In genomic region chr22:30321461-30321860, GRCh38 we compare ENCODE assay signal across 21 cellular contexts. TPM values are rescaled to one million over a fixed set of nuclear protein-coding genes. Genes with fewer than 3 reads are reported as not detected.
A peak's percentile ranks its signal among the peaks of the same experiment; 100 is the strongest.
DNase-seq lines count a peak whose midpoint lies in the region; ATAC-seq and TF ChIP-seq lines count a peak whose summit lies in the region.
"Had no signal": no experiment of that assay in that cellular context is flagged by ENCODE, and none has a peak within 500 bp of the region (broad histone marks: within the 10 kb centered on the region; RNA-seq: fewer than 3 reads in every experiment).

No MANE protein-coding gene starts in this region.

- H3K4me3 ChIP-seq in breast epithelium (no peak overlapping the region), coronary artery (no peak overlapping the region), osteoblast (ENCODE audit: insufficient read depth, low read length) (no peak overlapping the region), upper lobe of right lung (no peak overlapping the region)
- H3K4me3 ChIP-seq: gastroesophageal sphincter, SJSA1 had no signal

- H3K79me2 ChIP-seq in osteoblast (ENCODE audit: insufficient read depth, low read length) = peaks cover 97% of the 10 kb centered on the region

- intact Hi-C loops in breast epithelium (cut with DNase I; ENCODE audit: low total_unique reads) (loop anchor here (1.0 kb wide), 1 partner anchor 32 kb away; the partner anchor contains the start of gene CASTOR1), MCF 10A (cut with micrococcal nuclease) (no loop called here), upper lobe of right lung (cut with DNase I) (no loop called here)

- DNase-seq in breast epithelium (ENCODE audit: low spot score in 2 of 2) (no peak), MCF 10A (ENCODE audit: unreplicated experiment) (no peak), coronary artery (ENCODE audit: low spot score) (no peak), osteoblast (ENCODE audit: insufficient read length, low spot score, missing footprints) (peak; percentile 3), upper lobe of right lung (no peak), glomerular visceral epithelial cell (ENCODE audit: extremely low spot score) (no peak), NCI-H2171 (lab: John Stamatoyannopoulos, UW) (no peak)
- DNase-seq: ACHN; activated CD4-positive, CD25-positive, alpha-beta regulatory T cell; activated CD8-positive, alpha-beta memory T cell treated with anti-CD3 and anti-CD28 coated beads, Interleukin-2, amount 10 ng/mL, durations not matched to agents 7 days and 5 days; activated effector memory CD4-positive, alpha-beta T cell treated with anti-CD3 and anti-CD28 coated beads, Interleukin-2, amount 50 U/mL, for 16 hours; cortex of kidney; DMS79; Karpas-422; NCI-H748 treated with DMSO at 0.1 percent for 48 hours; stimulated activated CD8-positive, alpha-beta memory T cell treated with anti-CD3 and anti-CD28 coated beads, Interleukin-4, amount 100 ng/mL, for 48 hours had no signal

- no peak overlapping the region for H3K27ac Mint-ChIP-seq in MCF 10A (ENCODE audit: low read depth, unreplicated experiment)
- H3K27ac Mint-ChIP-seq: activated CD8-positive, alpha-beta memory T cell treated with anti-CD3 and anti-CD28 coated beads, Interleukin-2, amount 10 ng/mL, durations not matched to agents 7 days and 5 days; T-helper 2 cell treated with Interferon-gamma antibody and Interleukin-4, amounts not matched to agents 5 μg/mL and 100 μg/mL, for 36 hours had no signal

- POLR2A ChIA-PET in MCF 10A (lab: Yijun Ruan, JAX) = interaction anchor here (0.7 to 1.7 kb wide), 2 partner anchors 32 to 63 kb away, joined by 3 read pairs; partner anchors contain the start of gene CASTOR1

- no peak overlapping the region for H3K4me2 ChIP-seq in osteoblast (ENCODE audit: insufficient read depth, low read length)

- ATAC-seq in upper lobe of right lung (no peak), GM18909 (IDR thresholded peaks at IDR 0.05; ENCODE audit: poor library complexity, unreplicated experiment) (no peak)
- ATAC-seq: activated CD8-positive, alpha-beta memory T cell treated with anti-CD3 and anti-CD28 coated beads, Interleukin-2, amount 10 ng/mL, durations not matched to agents 7 days and 5 days; gastroesophageal sphincter had no signal

- H3K36me3 Mint-ChIP-seq in MCF 10A (ENCODE audit: insufficient read depth, unreplicated experiment) = peaks cover 4% of the 10 kb centered on the region

- H3K36me3 ChIP-seq in breast epithelium (no peaks in the 10 kb centered on the region), osteoblast (ENCODE audit: insufficient read depth, low read length) (peaks cover 19% of the 10 kb centered on the region), upper lobe of right lung (peaks cover 14% of the 10 kb centered on the region)

- CTCF ChIA-PET in MCF 10A (lab: Yijun Ruan, JAX) = interaction anchor here (0.6 to 3.5 kb wide), 2 partner anchors 34 to 66 kb away, joined by 5 to 12 read pairs; no protein-coding TSS in a partner anchor

- peaks cover 23% of the 10 kb centered on the region for H3K4me1 Mint-ChIP-seq in MCF 10A (ENCODE audit: insufficient read depth, unreplicated experiment)

- no peaks in the 10 kb centered on the region for H3K9me3 Mint-ChIP-seq in MCF 10A (ENCODE audit: unreplicated experiment)
- H3K9me3 Mint-ChIP-seq: T-helper 2 cell treated with Interferon-gamma antibody and Interleukin-4, amounts not matched to agents 5 μg/mL and 100 μg/mL, for 36 hours had no signal

- H3K27ac ChIP-seq in breast epithelium = peak overlapping the region; percentile 6 to 45
- H3K27ac ChIP-seq in coronary artery = peak overlapping the region; percentile 6 to 61
- no peak overlapping the region for H3K27ac ChIP-seq in osteoblast (ENCODE audit: low read depth, low read length)
- H3K27ac ChIP-seq in upper lobe of right lung = peak overlapping the region; percentile 24
- H3K27ac ChIP-seq: SJSA1 had no signal

- no peaks in the 10 kb centered on the region for H3K27me3 Mint-ChIP-seq in MCF 10A (ENCODE audit: insufficient read depth, unreplicated experiment)
- H3K27me3 Mint-ChIP-seq: activated CD8-positive, alpha-beta memory T cell treated with anti-CD3 and anti-CD28 coated beads, Interleukin-2, amount 10 ng/mL, durations not matched to agents 7 days and 5 days had no signal

- no peak for TF ChIP-seq POLR2A in breast epithelium (IDR thresholded peaks at IDR 0.05)

- H3K4me3 Mint-ChIP-seq in MCF 10A (ENCODE audit: unreplicated experiment) = no peak overlapping the region
- H3K4me3 Mint-ChIP-seq: activated CD8-positive, alpha-beta memory T cell treated with anti-CD3 and anti-CD28 coated beads, Interleukin-2, amount 10 ng/mL, durations not matched to agents 7 days and 5 days; T-helper 2 cell treated with Interferon-gamma antibody and Interleukin-4, amounts not matched to agents 5 μg/mL and 100 μg/mL, for 36 hours had no signal

- no peak for TF ChIP-seq CTCF in breast epithelium (IDR thresholded peaks at IDR 0.05)
- no peak for TF ChIP-seq CTCF in MCF 10A (IDR thresholded peaks at IDR 0.05; ENCODE audit: unreplicated experiment)
- no peak for TF ChIP-seq CTCF in coronary artery (IDR thresholded peaks at IDR 0.05)
- TF ChIP-seq CTCF in osteoblast (IDR thresholded peaks at IDR 0.05; ENCODE audit: extremely low read depth, low read depth, low read length) = no peak
- TF ChIP-seq CTCF in upper lobe of right lung (IDR thresholded peaks at IDR 0.05) = no peak

- H4K20me1 ChIP-seq in osteoblast (ENCODE audit: insufficient read depth, low read length) = peaks cover 64% of the 10 kb centered on the region

- no peaks in the 10 kb centered on the region for H3K9me3 ChIP-seq in breast epithelium
- no peaks in the 10 kb centered on the region for H3K9me3 ChIP-seq in osteoblast (ENCODE audit: low read depth, low read length)
- no peaks in the 10 kb centered on the region for H3K9me3 ChIP-seq in upper lobe of right lung
- H3K9me3 ChIP-seq: gastroesophageal sphincter had no signal

- H3K4me1 ChIP-seq in breast epithelium = peaks cover 6 to 23% of the 10 kb centered on the region in 2 donors
- H3K4me1 ChIP-seq in osteoblast (ENCODE audit: insufficient read depth, low read length) = peaks cover 39% of the 10 kb centered on the region
- H3K4me1 ChIP-seq in upper lobe of right lung = peaks cover 88% of the 10 kb centered on the region

- BruUV-seq in MCF 10A (replicated peaks; lab: Mats Ljungman, UMichigan) = no TSS peak

- no peak overlapping the region for H2AFZ ChIP-seq in osteoblast (ENCODE audit: low read length)

- H3K27me3 ChIP-seq in breast epithelium (no peaks in the 10 kb centered on the region), osteoblast (ENCODE audit: insufficient read depth, low read length) (no peaks in the 10 kb centered on the region), upper lobe of right lung (no peaks in the 10 kb centered on the region)
- H3K27me3 ChIP-seq: gastroesophageal sphincter, SJSA1 had no signal

RNA-seq across cellular contexts. Expression of gene TBC1D10A, which starts 5.3 kb away (rescaled TPM):
- total RNA-seq in breast epithelium (10 to 100 TPM; 25.0 to 50.1 (median 32.4) TPM), MCF 10A (2022) (11.1 and 13.1 TPM in 2 replicates), osteoblast (30.6 and 32.9 TPM in 2 replicates), upper lobe of right lung (29.6 TPM)

RNA-seq across cellular contexts. Expression of gene CASTOR1, which starts 32.2 kb away (rescaled TPM):
- total RNA-seq in breast epithelium (10 to 100 TPM; 15.5 to 26.6 (median 20.6) TPM), MCF 10A (2022) (1.2 and 4.8 TPM in 2 replicates), osteoblast (5.3 and 5.8 TPM in 2 replicates), upper lobe of right lung (15.9 TPM)

RNA-seq across cellular contexts. Expression of gene SF3A1, which starts 35.2 kb away (rescaled TPM):
- 10 to 100 TPM; 47.7 to 68.6 (median 47.9) TPM for total RNA-seq in breast epithelium
- 167 and 193 TPM in 2 replicates for total RNA-seq in MCF 10A (2022)
- 21.7 and 30.6 TPM in 2 replicates for total RNA-seq in osteoblast
- 164 TPM for total RNA-seq in upper lobe of right lung

RNA-seq across cellular contexts. Expression of gene CCDC157, which starts 35.3 kb away (rescaled TPM):
- 1 to 10 TPM; 2.6 to 7.5 (median 6.6) TPM for total RNA-seq in breast epithelium
- 1.1 and 1.7 TPM in 2 replicates for total RNA-seq in MCF 10A (2022)
- total RNA-seq in osteoblast = 2.9 TPM in 2 replicates
- total RNA-seq in upper lobe of right lung = 2.7 TPM

RNA-seq across cellular contexts. Expression of gene OSM, which starts 54.8 kb away (rescaled TPM):
- total RNA-seq in breast epithelium (1 to 10 TPM; 1.3 to 2.5 (median 1.3) TPM), MCF 10A (2022) (not detected in 2 replicates), osteoblast (not detected in 2 replicates), upper lobe of right lung (1.6 TPM)
- total RNA-seq: HT1080, SJSA1 had no signal
